ENCODE assay signal across 10 cellular contexts in genomic region chr1:156616463-156616862, GRCh38. TPM values are rescaled to one million over a fixed set of nuclear protein-coding genes. Genes with fewer than 3 reads are reported as not detected.
DNase-seq lines count a peak whose midpoint lies in the region; ATAC-seq and FAIRE-seq lines count a peak whose summit lies in the region.
"Had no signal": no experiment of that assay in that cellular context is flagged by ENCODE, and none has a peak within 500 bp of the region (broad histone marks: within the 10 kb centered on the region; RNA-seq: fewer than 3 reads in every experiment).

No MANE protein-coding gene starts in this region.

- no peaks in the 10 kb centered on the region for H3K9me3 Mint-ChIP-seq in CD8-positive, alpha-beta memory T cell

- no peak for FAIRE-seq in RCC 7860 (lab: Jason Lieb, UNC)

- peaks cover 26 to 59% of the 10 kb centered on the region in 2 donors for H3K27me3 Mint-ChIP-seq in CD8-positive, alpha-beta memory T cell

- CTCF ChIA-PET in CD8-positive, alpha-beta memory T cell (lab: Charles Lee): interaction anchor here (1.1 to 7.4 kb wide), 3 partner anchors 9 to 43 kb away, joined by 4 to 39 read pairs (median 5); no protein-coding TSS in a partner anchor

- no peaks in the 10 kb centered on the region for H3K9me3 ChIP-seq in CD8-positive, alpha-beta memory T cell (ENCODE audit: low read length)

- H3K4me3 ChIP-seq in skeletal muscle cell (ENCODE audit: low read depth, low read length): no peak overlapping the region
- H3K4me3 ChIP-seq in CD8-positive, alpha-beta memory T cell (ENCODE audit: low read length): no peak overlapping the region

- peak; percentile 70 for DNase-seq in HT-29 (ENCODE audit: low spot score)
- peak; percentile 36 for DNase-seq in RCC 7860 (ENCODE audit: low spot score)
- DNase-seq in head of caudate nucleus: peak; percentile 43 to 94 (median 79)
- DNase-seq in skeletal muscle cell (ENCODE audit: low read depth): peak; percentile 54
- DNase-seq in CD8-positive, alpha-beta memory T cell: no peak
- no peak for DNase-seq in activated CD4-positive, alpha-beta T cell treated with anti-CD3 and anti-CD28 coated beads, Interleukin-2, amount 50 U/mL, for 48 hours
- DNase-seq: activated naive CD4-positive, alpha-beta T cell treated with Interleukin-2 at 50 U/mL for 16 hours had no signal

- H3K36me3 ChIP-seq in CD8-positive, alpha-beta memory T cell (ENCODE audit: insufficient read depth, low read length): no peaks in the 10 kb centered on the region

- no peak overlapping the region for H3K27ac ChIP-seq in CD8-positive, alpha-beta memory T cell (ENCODE audit: low read depth, low read length)

- H3K36me3 Mint-ChIP-seq in CD8-positive, alpha-beta memory T cell: no peaks in the 10 kb centered on the region

- POLR2A ChIA-PET in CD8-positive, alpha-beta memory T cell (lab: Charles Lee): no interaction called here

- no peaks in the 10 kb centered on the region for H3K4me1 ChIP-seq in CD8-positive, alpha-beta memory T cell (ENCODE audit: insufficient read depth, low read length)

- intact Hi-C loops in head of caudate nucleus (cut with DNase I): no loop called here

- peaks cover 7% of the 10 kb centered on the region for H3K27me3 ChIP-seq in CD8-positive, alpha-beta memory T cell (ENCODE audit: insufficient read depth, low read length, poor library complexity, severe bottlenecking)

- no peak for ATAC-seq in GM21825 (IDR thresholded peaks at IDR 0.05; ENCODE audit: unreplicated experiment)
- ATAC-seq in HG03469 (IDR thresholded peaks at IDR 0.05; ENCODE audit: unreplicated experiment): no peak

- H3K27ac Mint-ChIP-seq in CD8-positive, alpha-beta memory T cell: no peak overlapping the region

- H3K4me1 Mint-ChIP-seq in CD8-positive, alpha-beta memory T cell: no peaks in the 10 kb centered on the region

- no peak overlapping the region for H3K4me3 Mint-ChIP-seq in CD8-positive, alpha-beta memory T cell

RNA-seq across cellular contexts. Expression of gene HAPLN2, which starts 2.8 kb away (rescaled TPM):
- 0.10 TPM in 1 of 2 replicates, not detected in the other for total RNA-seq in HT-29 (2014; rRNA removed; shearing (Covaris generic))
- not detected for total RNA-seq in CD8-positive, alpha-beta memory T cell
- polyA plus RNA-seq in CD8-positive, alpha-beta memory T cell: not detected
- total RNA-seq: pulmonary artery endothelial cell had no signal

RNA-seq across cellular contexts. Expression of gene GPATCH4, which starts 15.2 kb away (rescaled TPM):
- total RNA-seq in HT-29 (2014; rRNA removed; shearing (Covaris generic)): 19.4 and 28.8 TPM in 2 replicates
- total RNA-seq in CD8-positive, alpha-beta memory T cell: 100 to 1,000 TPM; 123 to 131 TPM
- 58.7 TPM for polyA plus RNA-seq in CD8-positive, alpha-beta memory T cell

RNA-seq across cellular contexts. Expression of gene NAXE, which starts 24.9 kb away (rescaled TPM):
- 206 and 220 TPM in 2 replicates for total RNA-seq in HT-29 (2014; rRNA removed; shearing (Covaris generic))
- total RNA-seq in CD8-positive, alpha-beta memory T cell: 10 to 100 TPM; 63.0 to 69.1 TPM
- polyA plus RNA-seq in CD8-positive, alpha-beta memory T cell: 113 TPM

RNA-seq across cellular contexts. Expression of gene BCAN, which starts 25.5 kb away (rescaled TPM):
- not detected in 2 replicates for total RNA-seq in HT-29 (2014; rRNA removed; shearing (Covaris generic))
- not detected for total RNA-seq in CD8-positive, alpha-beta memory T cell
- polyA plus RNA-seq in CD8-positive, alpha-beta memory T cell: not detected
- total RNA-seq: pulmonary artery endothelial cell had no signal

RNA-seq across cellular contexts. Expression of gene TTC24, which starts 36.9 kb away (rescaled TPM):
- not detected in 2 replicates for total RNA-seq in HT-29 (2014; rRNA removed; shearing (Covaris generic))
- 1 to 10 TPM; 7.3 to 7.4 TPM for total RNA-seq in CD8-positive, alpha-beta memory T cell
- 2.3 TPM for polyA plus RNA-seq in CD8-positive, alpha-beta memory T cell
- total RNA-seq: pulmonary artery endothelial cell had no signal

Comparison
In these comparisons a context has a peak if more than half of its experiments do, and no peak if none do; other contexts are left out.
1. DNase-seq: peak in HT-29 (single experiment), RCC 7860 (single experiment), head of caudate nucleus (42 of 42) and skeletal muscle cell (single experiment); none in CD8-positive, alpha-beta memory T cell (0 of 5) and activated CD4-positive, alpha-beta T cell treated with anti-CD3 and anti-CD28 coated beads, Interleukin-2, amount 50 U/mL, for 48 hours (0 of 2).